ENCODE assay signal across 28 cellular contexts in genomic region chr3:135197856-135198255, GRCh38.
"Had no signal": no experiment of that assay in that cellular context is flagged by ENCODE, and none has a peak within 500 bp of the region (broad histone marks: within the 10 kb centered on the region; RNA-seq: fewer than 3 reads in every experiment).

No MANE protein-coding gene starts in this region.

- FAIRE-seq: small intestine, urothelium cell line had no signal

- ATAC-seq: natural killer cell; psoas muscle; right cardiac atrium; stimulated activated effector memory CD8-positive, alpha-beta T cell treated with anti-CD3 and anti-CD28 coated beads, Interleukin-12 subunit alpha, Interleukin-12 subunit beta, amount 100 ng/mL, for 72 hours had no signal

- H3K4me1 Mint-ChIP-seq: natural killer cell; nephron; neural progenitor cell; stimulated activated effector memory CD8-positive, alpha-beta T cell treated with anti-CD3 and anti-CD28 coated beads, Interleukin-12 subunit alpha, Interleukin-12 subunit beta, amount 100 ng/mL, for 72 hours; stimulated activated naive B cell treated with anti-CD40 and anti-IgM and Interleukin-4, amounts not matched to agents 10 μg/mL and 1 μg/mL and 100 μg/mL, for 72 hours had no signal

- H3K36me3 ChIP-seq: neural progenitor cell, ovary, stomach, thoracic aorta, thyroid gland, tibial nerve, upper lobe of left lung, vagina had no signal

- H3K9ac ChIP-seq: neural progenitor cell, parathyroid adenoma had no signal

- H3K9me3 ChIP-seq: ovary, psoas muscle, sigmoid colon, stomach, thoracic aorta, thyroid gland, tibial nerve, upper lobe of left lung, vagina had no signal

- H3K9me3 Mint-ChIP-seq: neural progenitor cell had no signal

- H3K4me2 ChIP-seq: neural progenitor cell had no signal

- DNase-seq: natural killer cell; occipital lobe; ovary; posterior cingulate gyrus; psoas muscle; right cardiac atrium; sigmoid colon; small intestine; stimulated activated CD4-positive, alpha-beta T cell treated with anti-CD3 and anti-CD28 coated beads, Interleukin-15, amount 100 ng/mL, for 24 hours; stimulated activated CD4-positive, alpha-beta T cell treated with anti-CD3 and anti-CD28 coated beads, Interleukin-2, amount 100 ng/mL, for 24 hours; stimulated activated CD4-positive, alpha-beta T cell treated with anti-CD3 and anti-CD28 coated beads, Interleukin-2, amount 100 ng/mL, for 48 hours; stimulated activated CD4-positive, alpha-beta T cell treated with anti-CD3 and anti-CD28 coated beads, Interleukin-4, amount 100 ng/mL, for 24 hours; stimulated activated naive B cell treated with anti-CD40 and anti-IgM and Interleukin-4, amounts not matched to agents 10 μg/mL and 1 μg/mL and 100 μg/mL, for 72 hours; stimulated activated naive CD4-positive, alpha-beta T cell treated with Interleukin-2 at 50 U/mL for 16 hours; stomach; thyroid gland; trophoblast cell; upper lobe of left lung had no signal

- H3K4me3 ChIP-seq: neural progenitor cell, ovary, psoas muscle, sigmoid colon, stomach, thoracic aorta, thyroid gland, tibial nerve, upper lobe of left lung, vagina had no signal

- H3K27me3 Mint-ChIP-seq: progenitor cell of endocrine pancreas; stimulated activated naive B cell treated with anti-CD40 and anti-IgM and Interleukin-4, amounts not matched to agents 10 μg/mL and 1 μg/mL and 100 μg/mL, for 72 hours; stimulated activated naive CD8-positive, alpha-beta T cell treated with anti-CD3 and anti-CD28 coated beads, Interleukin-15, Interleukin-2, amounts not matched to agents 100 ng/mL and 50 ng/mL, for 24 hours had no signal

- H3K4me3 Mint-ChIP-seq: natural killer cell; nephron; neural progenitor cell; stimulated activated effector memory CD8-positive, alpha-beta T cell treated with anti-CD3 and anti-CD28 coated beads, Interleukin-12 subunit alpha, Interleukin-12 subunit beta, amount 100 ng/mL, for 72 hours; stimulated activated naive B cell treated with anti-CD40 and anti-IgM and Interleukin-4, amounts not matched to agents 10 μg/mL and 1 μg/mL and 100 μg/mL, for 72 hours; stimulated activated naive CD8-positive, alpha-beta T cell treated with anti-CD3 and anti-CD28 coated beads, Interleukin-15, Interleukin-2, amounts not matched to agents 100 ng/mL and 50 ng/mL, for 24 hours had no signal

- H3K27me3 ChIP-seq: neural progenitor cell, ovary, sigmoid colon, stomach, thyroid gland, tibial nerve, upper lobe of left lung, vagina had no signal

- H3K36me3 Mint-ChIP-seq: natural killer cell; stimulated activated effector memory CD8-positive, alpha-beta T cell treated with anti-CD3 and anti-CD28 coated beads, Interleukin-12 subunit alpha, Interleukin-12 subunit beta, amount 100 ng/mL, for 72 hours had no signal

- H3K27ac ChIP-seq: neural progenitor cell, ovary, parathyroid adenoma, psoas muscle, sigmoid colon, stomach, thoracic aorta, thyroid gland, tibial nerve, upper lobe of left lung, vagina had no signal

- H2AFZ ChIP-seq: neural progenitor cell, parathyroid adenoma had no signal

- H3K27ac Mint-ChIP-seq: natural killer cell; nephron; neural progenitor cell; progenitor cell of endocrine pancreas; stimulated activated effector memory CD8-positive, alpha-beta T cell treated with anti-CD3 and anti-CD28 coated beads, Interleukin-12 subunit alpha, Interleukin-12 subunit beta, amount 100 ng/mL, for 72 hours; stimulated activated naive B cell treated with anti-CD40 and anti-IgM and Interleukin-4, amounts not matched to agents 10 μg/mL and 1 μg/mL and 100 μg/mL, for 72 hours; stimulated activated naive CD8-positive, alpha-beta T cell treated with anti-CD3 and anti-CD28 coated beads, Interleukin-15, Interleukin-2, amounts not matched to agents 100 ng/mL and 50 ng/mL, for 24 hours had no signal

- H3K79me2 ChIP-seq: parathyroid adenoma had no signal

- H3K4me1 ChIP-seq: neural progenitor cell, parathyroid adenoma, psoas muscle, sigmoid colon, stomach, thyroid gland, tibial nerve, upper lobe of left lung, vagina had no signal
